ENCODE assay signal across 11 cellular contexts in the genomic region with DNA sequence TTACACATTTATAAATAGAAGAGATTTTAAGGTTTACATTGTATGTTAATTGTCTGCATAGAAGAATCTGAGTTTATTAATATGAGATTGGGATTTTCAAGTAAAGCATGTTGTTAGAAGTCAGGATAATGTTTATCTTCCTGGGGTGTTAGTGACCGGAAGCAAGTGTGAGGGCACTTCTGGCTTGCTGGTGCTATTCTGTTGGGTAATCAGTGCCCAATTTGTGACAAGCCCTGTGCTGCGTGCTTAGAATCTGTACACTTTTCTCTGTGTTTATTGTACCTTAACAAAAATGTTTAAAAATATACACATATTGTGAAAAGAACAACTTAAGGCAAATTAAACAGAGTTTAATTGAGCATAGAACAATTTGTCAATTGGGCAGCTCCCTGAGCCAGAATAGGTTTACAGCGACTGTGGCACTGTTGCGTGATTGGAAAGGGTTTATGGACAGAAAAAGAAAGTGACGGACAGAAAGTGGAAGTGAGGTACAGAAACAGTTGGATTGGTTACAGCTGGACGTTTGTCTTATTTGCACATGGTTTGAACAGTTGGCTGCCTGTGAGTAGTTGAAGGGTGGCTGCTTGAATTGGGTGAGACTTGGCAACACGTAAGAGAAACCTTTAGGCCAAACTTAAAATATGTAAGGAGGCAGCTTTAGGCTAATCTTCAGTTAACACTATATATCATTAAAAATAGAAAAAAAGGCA. TPM values are rescaled to one million over a fixed set of nuclear protein-coding genes. Genes with fewer than 3 reads are reported as not detected.
A peak's percentile ranks its signal among the peaks of the same experiment; 100 is the strongest.
DNase-seq lines count a peak whose midpoint lies in the region; ATAC-seq, FAIRE-seq and TF ChIP-seq lines count a peak whose summit lies in the region.
"Not testable (repeated sequence)": the region's sequence is repeated elsewhere in the genome, so short reads cannot be mapped to it uniquely, and the experiment has no call there.
"Had no signal": no experiment of that assay in that cellular context is flagged by ENCODE, and none has a peak within 500 bp of the region (broad histone marks: within the 10 kb centered on the region; RNA-seq: fewer than 3 reads in every experiment).

No MANE protein-coding gene starts in this region.

- not testable (repeated sequence) for FAIRE-seq in GM12878 (lab: Jason Lieb, UNC)

- H2AFZ ChIP-seq in GM12878 (ENCODE audit: control insufficient read depth, low read depth, low read length): not testable (repeated sequence)

- BruUV-seq in GM12878 (replicated peaks; lab: Mats Ljungman, UMichigan): not testable (repeated sequence)

- RAD21 ChIA-PET in GM12878 (lab: Charles Lee; ENCODE audit: unreplicated experiment): not testable (repeated sequence)

- not testable (repeated sequence) for TF ChIP-seq POLR2A in GM12878 (IDR thresholded peaks at IDR 0.05; ENCODE audit: low read depth, low read length); right lobe of liver (IDR thresholded peaks at IDR 0.05); gastrocnemius medialis (IDR thresholded peaks at IDR 0.05)

- ATAC-seq in GM12878: peak; percentile 44; the same call in 2 of the 3 replicates
- ATAC-seq in Right ventricle myocardium inferior: peak; percentile 58
- peak in 6 of 8 donors; percentile 52 to 80 (median 68) for ATAC-seq in heart right ventricle
- ATAC-seq in right cardiac atrium: peak; percentile 49 to 50
- peak; percentile 85 to 92 (median 90) for ATAC-seq in right lobe of liver
- peak; percentile 46 for ATAC-seq in mucosa of descending colon
- peak; percentile 46 to 52 for ATAC-seq in gastrocnemius medialis

- not testable (repeated sequence) for DNase-seq in GM12878 (ENCODE audit: low read depth, low spot score); Right ventricle myocardium inferior (ENCODE audit: missing footprints); heart right ventricle; right cardiac atrium; mucosa of descending colon; gastrocnemius medialis
- DNase-seq in right lobe of liver: peak in 1 of 3 donors; percentile 32

- intact Hi-C loops in GM12878 (cut with micrococcal nuclease; ENCODE audit: unreplicated experiment); Right ventricle myocardium inferior (cut with DNase I); heart right ventricle (cut with DNase I); right cardiac atrium (cut with DNase I); right lobe of liver (cut with DNase I); mucosa of descending colon (cut with DNase I, micrococcal nuclease); gastrocnemius medialis (cut with DNase I; ENCODE audit: low total_unique reads): not testable (repeated sequence)

- H3K79me2 ChIP-seq in GM12878 (ENCODE audit: control insufficient read depth, insufficient read depth, low read length): not testable (repeated sequence)

- not testable (repeated sequence) for H4K20me1 ChIP-seq in GM12878 (ENCODE audit: control insufficient read depth, insufficient read depth)

- POLR2A ChIA-PET in GM12878 (lab: Charles Lee): not testable (repeated sequence)

- CTCF ChIA-PET in GM12878 (lab: Yijun Ruan, JAX): not testable (repeated sequence)

- H3K9me3 ChIP-seq in GM12878 (replicated peaks; ENCODE audit: control insufficient read depth, insufficient read depth, low read length); heart right ventricle; right cardiac atrium (ENCODE audit: control insufficient read depth, low read length); right lobe of liver; mucosa of descending colon; gastrocnemius medialis: not testable (repeated sequence)

- not testable (repeated sequence) for TF ChIP-seq CTCF in GM12878 (IDR thresholded peaks at IDR 0.05 in 2 of 3, conservative IDR thresholded peaks at IDR 0.05 in 1 of 3; ENCODE audit: control insufficient read depth in 2 of 3, extremely low read depth in 1 of 3, insufficient read depth in 1 of 3, low read depth in 3 of 3, low read length in 3 of 3); heart right ventricle (IDR thresholded peaks at IDR 0.05); right lobe of liver (IDR thresholded peaks at IDR 0.05); mucosa of descending colon (IDR thresholded peaks at IDR 0.05); gastrocnemius medialis (IDR thresholded peaks at IDR 0.05 in 4 of 5, conservative IDR thresholded peaks at IDR 0.05 in 1 of 5)

- not testable (repeated sequence) for H3K36me3 ChIP-seq in GM12878 (ENCODE audit: control insufficient read depth in 2 of 2, insufficient read depth in 2 of 2, low read length in 1 of 2); heart right ventricle; right lobe of liver; mucosa of descending colon (ENCODE audit: low read depth); gastrocnemius medialis

- WGBS in GM12878 (ENCODE audit: insufficient coverage, insufficient replicate concordance, low lambda C conversion rate, missing lambda C conversion rate): 78% methylated on average over 3 of the region's 7 CpGs
- whole genome bisulfite sequencing in heart right ventricle, 2 donors: 76 to 79% methylated on average over 3 of the region's 7 CpGs
- 63% methylated on average over 3 of the region's 7 CpGs for WGBS in right cardiac atrium
- WGBS in right lobe of liver (ENCODE audit: insufficient coverage, low coverage, low lambda C conversion rate, missing lambda C conversion rate): 25% methylated on average over 4 of the region's 7 CpGs

- SMC1A ChIA-PET in GM12878 (lab: Charles Lee; ENCODE audit: uncharacterized antibody, unreplicated experiment): not testable (repeated sequence)

- H3K27ac ChIP-seq in GM12878 (ENCODE audit: control insufficient read depth, insufficient read depth); heart right ventricle; right cardiac atrium (ENCODE audit: low read length): not testable (repeated sequence)
- peak overlapping the region in 2 of 3 donors; percentile 40 to 57 for H3K27ac ChIP-seq in right lobe of liver
- H3K27ac ChIP-seq in gastrocnemius medialis: peak overlapping the region in 3 of 4 donors; percentile 59 to 74 (median 60)

- TF ChIP-seq EP300 in GM12878 (IDR thresholded peaks at IDR 0.05; ENCODE audit: borderline replicate concordance in 1 of 2, control insufficient read depth in 1 of 2, low read depth in 2 of 2, low read length in 2 of 2): not testable (repeated sequence)

- not testable (repeated sequence) for H3K4me3 ChIP-seq in GM12878; heart right ventricle; right cardiac atrium (ENCODE audit: low read length); right lobe of liver; mucosa of descending colon; gastrocnemius medialis

- in situ Hi-C loops in GM12878 (cut with MboI); gastrocnemius medialis (cut with MboI; ENCODE audit: low sequenced_read_pairs in 4 of 4): not testable (repeated sequence)

- not testable (repeated sequence) for H3K4me2 ChIP-seq in GM12878 (ENCODE audit: control insufficient read depth, insufficient read depth)

- H3K4me1 ChIP-seq in GM12878 (ENCODE audit: control insufficient read depth, insufficient read depth, low read length); heart right ventricle; right cardiac atrium (ENCODE audit: control insufficient read depth, insufficient read depth, low read length); right lobe of liver; mucosa of descending colon (ENCODE audit: low read depth); gastrocnemius medialis: not testable (repeated sequence)

- not testable (repeated sequence) for TF ChIP-seq RAD21 in GM12878 (IDR thresholded peaks at IDR 0.05; ENCODE audit: insufficient read depth, low read depth, low read length)

- H3K9ac ChIP-seq in GM12878 (ENCODE audit: control insufficient read depth, insufficient read depth, low read length): not testable (repeated sequence)

- not testable (repeated sequence) for H3K27me3 ChIP-seq in GM12878 (replicated peaks in 1 of 2; ENCODE audit: control insufficient read depth in 2 of 2, insufficient read depth in 2 of 2, low read length in 1 of 2); heart right ventricle; right cardiac atrium (ENCODE audit: control insufficient read depth, insufficient read depth); right lobe of liver; gastrocnemius medialis

RNA-seq across cellular contexts. Expression of a gene that starts 17.4 kb away (rescaled TPM):
- 149 and 164 TPM in 2 replicates for total RNA-seq in GM12878 (2013; cell fraction: nucleolus; rRNA removed)
- total RNA-seq in GM12878 (2014; rRNA removed): 17.9 and 22.6 TPM in 2 replicates
- total RNA-seq in GM12878 (2014; rRNA removed; fragmentation: Illumina TruSeq; extraction: Trizol): 17.2 and 17.4 TPM in 2 replicates
- 29.5 and 42.2 TPM in 2 replicates for total RNA-seq in GM12878 (2021)
- polyA plus RNA-seq in GM12878 (2011; ENCODE audit: low read depth): 18.7 TPM
- polyA plus RNA-seq in GM12878 (2011; rRNA removed): 28.9 and 33.4 TPM in 2 replicates
- polyA plus RNA-seq in GM12878 (2011; cell fraction: cytosol; rRNA removed): 14.0 and 15.3 TPM in 2 replicates
- 81.5 and 87.7 TPM in 2 replicates for polyA plus RNA-seq in GM12878 (2011; cell fraction: nucleus; rRNA removed)
- polyA plus RNA-seq in GM12878 (2012): 17.7 and 22.5 TPM in 2 replicates
- polyA plus RNA-seq in GM12878 (2014; fragmentation: Illumina TruSeq; extraction: Trizol): 41.4 and 64.8 TPM in 2 replicates
- polyA plus RNA-seq in GM12878 (2014; fragmentation: Nextera tagmentation; extraction: Ambion mirVana): 1 to 10 TPM; 2.5 to 3.3 TPM
- 20.0 and 20.7 TPM in 2 replicates for polyA plus RNA-seq in GM12878 (2014; rRNA removed)
- polyA plus RNA-seq in GM12878 (2016; fragmentation: Nextera tagmentation; extraction: Ambion mirVana): 10 to 100 TPM; 29.6 to 32.9 TPM
- 42.3 and 69.5 TPM in 2 replicates for polyA minus RNA-seq in GM12878 (2011; rRNA and poly(A)+ RNA removed)
- polyA minus RNA-seq in GM12878 (2011; cell fraction: cytosol; rRNA and poly(A)+ RNA removed): 17.5 and 28.7 TPM in 2 replicates
- polyA minus RNA-seq in GM12878 (2011; cell fraction: nucleus; rRNA and poly(A)+ RNA removed): 33.9 and 47.0 TPM in 2 replicates
- 27.5 TPM for total RNA-seq in Right ventricle myocardium inferior
- 100 to 1,000 TPM in 1 of 10 donors, 10 to 100 TPM in 9; 12.8 to 101 (median 52.4) TPM for total RNA-seq in heart right ventricle
- 10 to 100 TPM in 1 of 2 donors, 1 to 10 TPM in 1; 5.8 to 10.8 TPM for polyA plus RNA-seq in heart right ventricle
- 100 to 1,000 TPM in 1 of 4 donors, 10 to 100 TPM in 3; 28.9 to 129 (median 48.3) TPM for total RNA-seq in right cardiac atrium
- polyA plus RNA-seq in right cardiac atrium: 21.9 TPM
- total RNA-seq in right lobe of liver: 10 to 100 TPM; 23.5 to 50.4 (median 31.5) TPM
- 10 to 100 TPM; 40.3 to 55.5 (median 43.0) TPM for total RNA-seq in mucosa of descending colon
- 10 to 100 TPM; 11.0 to 87.1 (median 30.5) TPM for total RNA-seq in gastrocnemius medialis

RNA-seq across cellular contexts. Expression of a gene that starts 26.5 kb away (rescaled TPM):
- total RNA-seq in GM12878 (2013; cell fraction: nucleolus; rRNA removed): not detected in 2 replicates
- total RNA-seq in GM12878 (2014; rRNA removed) (not detected in 2 replicates), GM12878 (2014; rRNA removed; fragmentation: Illumina TruSeq; extraction: Trizol) (not detected in 2 replicates), GM12878 (2021) (0.05 TPM in 1 of 2 replicates, not detected in the other), Right ventricle myocardium inferior (2.2 TPM), heart right ventricle (1 to 10 TPM in 5 of 10 donors, under 1 TPM in 5; 0.28 to 2.3 (median 1.0) TPM), right cardiac atrium (1 to 10 TPM; 2.9 to 5.7 (median 4.5) TPM), right lobe of liver (100 to 1,000 TPM in 3 of 6 experiments, 10 to 100 TPM in 3; 54.9 to 115 (median 97.1) TPM), mucosa of descending colon (10 to 100 TPM; 12.2 to 34.3 (median 26.4) TPM), gastrocnemius medialis (1 to 10 TPM in 2 of 4 donors, under 1 TPM in 2; 0.23 to 4.8 (median 0.73) TPM)
- polyA plus RNA-seq in GM12878 (2011; ENCODE audit: low read depth): 0.05 TPM
- polyA plus RNA-seq in GM12878 (2011; rRNA removed) (0.05 TPM in 1 of 2 replicates, not detected in the other), GM12878 (2014; fragmentation: Illumina TruSeq; extraction: Trizol) (not detected in 2 replicates), GM12878 (2014; fragmentation: Nextera tagmentation; extraction: Ambion mirVana) (under 1 TPM; 0.06 to 0.13 TPM), GM12878 (2014; rRNA removed) (0.06 TPM in 1 of 2 replicates, not detected in the other), GM12878 (2016; fragmentation: Nextera tagmentation; extraction: Ambion mirVana) (under 1 TPM; 0.05 to 0.09 TPM), heart right ventricle (1 to 10 TPM in 1 of 2 donors, under 1 TPM in 1; 0.17 to 3.8 TPM), right cardiac atrium (7.7 TPM)
- 0.03 and 0.05 TPM in 2 replicates for polyA plus RNA-seq in GM12878 (2011; cell fraction: cytosol; rRNA removed)
- 0.07 and 0.12 TPM in 2 replicates for polyA plus RNA-seq in GM12878 (2011; cell fraction: nucleus; rRNA removed)
- polyA plus RNA-seq in GM12878 (2012): 0.18 and 0.28 TPM in 2 replicates
- not detected in 2 replicates for polyA minus RNA-seq in GM12878 (2011; rRNA and poly(A)+ RNA removed)
- not detected in 2 replicates for polyA minus RNA-seq in GM12878 (2011; cell fraction: cytosol; rRNA and poly(A)+ RNA removed)
- not detected in 2 replicates for polyA minus RNA-seq in GM12878 (2011; cell fraction: nucleus; rRNA and poly(A)+ RNA removed)
- total RNA-seq: A172; A673; CD4-positive, alpha-beta memory T cell; Daoy had no signal
